17 cellular contexts compared by ENCODE assay signal in genomic region chrX:120286733-120287512, GRCh38. TPM values are rescaled to one million over a fixed set of nuclear protein-coding genes. Genes with fewer than 3 reads are reported as not detected.
DNase-seq lines count a peak whose midpoint lies in the region; ATAC-seq and TF ChIP-seq lines count a peak whose summit lies in the region.
"Had no signal": no experiment of that assay in that cellular context is flagged by ENCODE, and none has a peak within 500 bp of the region (broad histone marks: within the 10 kb centered on the region; RNA-seq: fewer than 3 reads in every experiment).

No MANE protein-coding gene starts in this region.

- TF ChIP-seq CTCF in GM06990 (IDR thresholded peaks at IDR 0.05; ENCODE audit: insufficient read depth, low read length, poor library complexity, severe bottlenecking) (no peak), type B pancreatic cell (conservative IDR thresholded peaks at IDR 0.05) (no peak)

- H3K4me1 Mint-ChIP-seq in type B pancreatic cell (ENCODE audit: unreplicated experiment) = no peaks in the 10 kb centered on the region
- H3K4me1 Mint-ChIP-seq: activated naive CD4-positive, alpha-beta T cell treated with anti-CD3 and anti-CD28 coated beads, Interleukin-2, amount 10 ng/mL, durations not matched to agents 7 days and 5 days had no signal

- H3K27ac Mint-ChIP-seq in type B pancreatic cell = no peak overlapping the region
- H3K27ac Mint-ChIP-seq: activated naive CD4-positive, alpha-beta T cell treated with anti-CD3 and anti-CD28 coated beads, Interleukin-2, amount 10 ng/mL, durations not matched to agents 7 days and 5 days; effector memory CD8-positive, alpha-beta T cell had no signal

- ATAC-seq in GM19351 (IDR thresholded peaks at IDR 0.05; ENCODE audit: unreplicated experiment) = peak; percentile 41
- ATAC-seq in HG02623 (IDR thresholded peaks at IDR 0.05; ENCODE audit: unreplicated experiment) = peak; percentile 44
- ATAC-seq in HG03457 (IDR thresholded peaks at IDR 0.05; ENCODE audit: unreplicated experiment) = peak; percentile 39
- ATAC-seq in SK-N-SH treated with all-trans-retinoic acid at 6 μM for 48 hours = no peak
- ATAC-seq: effector memory CD8-positive, alpha-beta T cell had no signal

- no peaks in the 10 kb centered on the region for H3K27me3 ChIP-seq in GM06990 (replicated peaks; ENCODE audit: control insufficient read depth, insufficient read depth, low read length)
- H3K27me3 ChIP-seq: transverse colon had no signal

- no peaks in the 10 kb centered on the region for H3K27me3 Mint-ChIP-seq in type B pancreatic cell
- H3K27me3 Mint-ChIP-seq: effector memory CD8-positive, alpha-beta T cell had no signal

- no peaks in the 10 kb centered on the region for H3K36me3 ChIP-seq in GM06990 (ENCODE audit: control insufficient read depth, insufficient read depth, low read length)
- H3K36me3 ChIP-seq: transverse colon had no signal

- no peak overlapping the region for H3K4me3 Mint-ChIP-seq in type B pancreatic cell
- H3K4me3 Mint-ChIP-seq: activated naive CD4-positive, alpha-beta T cell treated with anti-CD3 and anti-CD28 coated beads, Interleukin-2, amount 10 ng/mL, durations not matched to agents 7 days and 5 days; effector memory CD8-positive, alpha-beta T cell had no signal

- H3K9me3 Mint-ChIP-seq in type B pancreatic cell = no peaks in the 10 kb centered on the region
- H3K9me3 Mint-ChIP-seq: activated naive CD4-positive, alpha-beta T cell treated with anti-CD3 and anti-CD28 coated beads, Interleukin-2, amount 10 ng/mL, durations not matched to agents 7 days and 5 days had no signal

- no peak overlapping the region for H3K4me3 ChIP-seq in GM06990 (replicated peaks; ENCODE audit: low read depth, low read length)
- H3K4me3 ChIP-seq: SK-N-MC, transverse colon had no signal

- H3K36me3 Mint-ChIP-seq in type B pancreatic cell = no peaks in the 10 kb centered on the region
- H3K36me3 Mint-ChIP-seq: activated naive CD4-positive, alpha-beta T cell treated with anti-CD3 and anti-CD28 coated beads, Interleukin-2, amount 10 ng/mL, durations not matched to agents 7 days and 5 days had no signal

- DNase-seq in GM06990 (ENCODE audit: extremely low read depth, insufficient read length) (peak; percentile 31), NOMO-1 treated with DMSO at 0.1 percent for 48 hours (lab: John Stamatoyannopoulos, UW; ENCODE audit: unreplicated experiment) (no peak), NCI-H2081 (lab: John Stamatoyannopoulos, UW) (no peak), type B pancreatic cell (ENCODE audit: extremely low spot score, unreplicated experiment) (no peak)
- DNase-seq: ACHN; activated naive CD4-positive, alpha-beta T cell treated with anti-CD3 and anti-CD28 coated beads, Interleukin-2, amount 10 ng/mL, durations not matched to agents 7 days and 5 days; effector memory CD8-positive, alpha-beta T cell; foreskin melanocyte; GOT3; Karpas-422; NCI-H2029; transverse colon had no signal

TF ChIP-seq in SK-N-SH treated with all-trans-retinoic acid at 6 μM for 48 hours, 23 proteins besides CTCF, POLR2A, EP300 and RAD21:
- no peak for TF ChIP-seq ZNF8 (CRISPR knock-in tag; IDR thresholded peaks at IDR 0.05)
- no peak for TF ChIP-seq ESRRG (CRISPR knock-in tag; IDR thresholded peaks at IDR 0.05)
- TF ChIP-seq ZC3H10 (CRISPR knock-in tag; IDR thresholded peaks at IDR 0.05) = no peak
- TF ChIP-seq RARB (CRISPR knock-in tag; IDR thresholded peaks at IDR 0.05) = no peak
- TF ChIP-seq BACH2 (CRISPR knock-in tag; IDR thresholded peaks at IDR 0.05; ENCODE audit: borderline replicate concordance) = no peak
- TF ChIP-seq CSRNP3 (CRISPR knock-in tag; IDR thresholded peaks at IDR 0.05) = no peak
- no peak for TF ChIP-seq ZFP30 (CRISPR knock-in tag; IDR thresholded peaks at IDR 0.05)
- TF ChIP-seq PATZ1 (CRISPR knock-in tag; IDR thresholded peaks at IDR 0.05; ENCODE audit: borderline replicate concordance) = no peak
- TF ChIP-seq TCF4 (CRISPR knock-in tag; IDR thresholded peaks at IDR 0.05; ENCODE audit: borderline replicate concordance) = no peak
- no peak for TF ChIP-seq TSHZ2 (CRISPR knock-in tag; IDR thresholded peaks at IDR 0.05)
- TF ChIP-seq ZFP3 (CRISPR knock-in tag; IDR thresholded peaks at IDR 0.05) = no peak
- TF ChIP-seq POU6F1 (CRISPR knock-in tag; IDR thresholded peaks at IDR 0.05; ENCODE audit: borderline replicate concordance, low read depth) = no peak
- no peak for TF ChIP-seq ZNF565 (CRISPR knock-in tag; conservative IDR thresholded peaks at IDR 0.05; ENCODE audit: low read depth)
- no peak for TF ChIP-seq SNAI2 (CRISPR knock-in tag; IDR thresholded peaks at IDR 0.05)

RNA-seq across cellular contexts. Expression of gene TMEM255A, which starts 24.3 kb away (rescaled TPM):
- 0.38 and 2.4 TPM in 2 replicates for total RNA-seq in type B pancreatic cell (ENCODE audit: low replicate concordance)

RNA-seq across cellular contexts. Expression of gene ZBTB33, which starts 36.3 kb away (rescaled TPM):
- total RNA-seq in type B pancreatic cell (ENCODE audit: low replicate concordance) = 25.7 and 27.8 TPM in 2 replicates
